8 cellular contexts compared by ENCODE assay signal in the genomic region with DNA sequence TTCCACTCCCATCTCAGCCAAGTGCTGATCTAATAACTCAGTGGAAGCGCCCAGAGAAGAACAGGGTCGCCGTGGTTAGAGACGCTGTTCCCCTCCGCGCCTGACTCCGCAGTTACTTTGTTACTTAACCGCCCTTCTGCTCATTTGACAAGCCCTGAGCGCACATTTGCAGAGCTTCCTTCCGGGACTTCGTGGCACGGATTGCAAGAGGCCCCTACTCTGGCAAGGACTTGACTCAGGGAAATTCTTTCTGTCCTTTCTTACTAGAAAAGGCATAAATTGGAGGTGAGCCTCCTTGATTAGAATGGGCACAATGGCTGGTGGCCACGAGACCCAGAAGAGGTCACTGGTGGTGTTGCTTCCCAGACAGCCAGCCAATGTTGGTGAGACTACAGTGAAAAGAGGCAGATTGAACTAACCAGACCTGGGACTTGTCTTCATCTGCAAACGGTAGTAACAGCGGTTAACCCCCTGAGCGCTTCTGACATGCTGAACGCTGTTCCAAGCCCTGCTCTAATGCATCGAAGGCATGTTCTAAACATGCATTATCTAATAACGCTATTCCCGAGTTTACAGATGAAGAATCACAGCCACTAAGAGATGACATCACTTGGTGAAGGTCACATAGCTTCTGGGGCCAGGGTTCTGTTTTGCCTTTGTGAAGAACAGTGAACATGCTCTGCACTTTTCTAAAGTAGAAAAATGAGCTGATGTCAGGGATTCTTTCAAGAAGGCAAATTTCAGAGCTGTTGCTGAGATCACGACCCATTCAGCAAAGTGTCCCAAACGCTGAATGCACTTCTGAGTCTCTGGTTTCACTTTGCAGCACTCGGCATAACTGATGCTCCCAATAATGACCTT. TPM values are rescaled to one million over a fixed set of nuclear protein-coding genes. Genes with fewer than 3 reads are reported as not detected.
DNase-seq lines count a peak whose midpoint lies in the region; ATAC-seq, FAIRE-seq and TF ChIP-seq lines count a peak whose summit lies in the region.

No MANE protein-coding gene starts in this region.

- no peak overlapping the region for H2BK5ac ChIP-seq in H1 (ENCODE audit: low read depth, low read length)

- H2BK120ac ChIP-seq in H1 (replicated peaks; ENCODE audit: low read depth, low read length) = no peak overlapping the region

- H3K4me3 ChIP-seq in GM23248 = peak overlapping the region; percentile 14
- H3K4me3 ChIP-seq in H1 (ENCODE audit: extremely low read depth in 1 of 4, insufficient read depth in 2 of 4, low read depth in 3 of 4, low read length in 4 of 4) = no peak overlapping the region
- H3K4me3 ChIP-seq in sigmoid colon = peak overlapping the region in 2 of 4 donors; percentile 22 to 27

- H3K9me3 ChIP-seq in GM23248 (ENCODE audit: low read depth) (no peaks in the 10 kb centered on the region), H1 (ENCODE audit: insufficient read depth in 2 of 2, low read depth in 1 of 2, low read length in 1 of 2) (no peaks in the 10 kb centered on the region; a peak in 1 of 4 replicates), sigmoid colon (no peaks in the 10 kb centered on the region)

- no peak overlapping the region for H2AK5ac ChIP-seq in H1 (ENCODE audit: low read depth, low read length)

- H3K9me2 ChIP-seq in GM23248 (ENCODE audit: insufficient read depth) = no peaks in the 10 kb centered on the region

- H4K5ac ChIP-seq in H1 (ENCODE audit: insufficient read length, low read depth, low read length) = no peak overlapping the region

- TF ChIP-seq CTCF in H1 (IDR thresholded peaks at IDR 0.05; ENCODE audit: control extremely low read depth in 1 of 3, insufficient read depth in 1 of 3, low read depth in 1 of 3, low read length in 3 of 3) = no peak
- TF ChIP-seq CTCF in sigmoid colon (IDR thresholded peaks at IDR 0.05) = no peak

- H3K56ac ChIP-seq in H1 (replicated peaks; ENCODE audit: insufficient read length, low read depth, low read length) = no peak overlapping the region

- no peak for ATAC-seq in GM18909 (IDR thresholded peaks at IDR 0.05; ENCODE audit: poor library complexity, unreplicated experiment)

- H3K4ac ChIP-seq in H1 (replicated peaks; ENCODE audit: insufficient read length, low read depth, low read length) = no peak overlapping the region

- H3K36me3 ChIP-seq in GM23248 (ENCODE audit: low read depth) = no peaks in the 10 kb centered on the region
- H3K36me3 ChIP-seq in H1 (ENCODE audit: control insufficient read depth in 2 of 4, insufficient read depth in 4 of 4, low read length in 3 of 4) = no peaks in the 10 kb centered on the region
- no peaks in the 10 kb centered on the region for H3K36me3 ChIP-seq in sigmoid colon

- H4K8ac ChIP-seq in H1 (ENCODE audit: extremely low read depth, insufficient read depth, low read length) = 0 out of 2 replicates have a peak overlapping the region, but pooled peaks have one; percentile 11

- peaks cover under 1% of the 10 kb centered on the region; the same call in 1 of the 2 replicates for H3K23me2 ChIP-seq in H1 (ENCODE audit: low read depth, low read length)

- H2BK20ac ChIP-seq in H1 (ENCODE audit: low read length) = no peak overlapping the region

- FAIRE-seq in H1 (lab: Jason Lieb, UNC) = no peak

- H3K18ac ChIP-seq in H1 (ENCODE audit: extremely low read depth, low read length) = no peak overlapping the region

- H3K27me3 ChIP-seq in GM23248 (replicated peaks; ENCODE audit: insufficient read depth) (no peaks in the 10 kb centered on the region), H1 (replicated peaks in 1 of 4; ENCODE audit: control insufficient read depth in 3 of 4, extremely low read depth in 1 of 4, insufficient read depth in 3 of 4, low read length in 3 of 4) (no peaks in the 10 kb centered on the region), sigmoid colon (no peaks in the 10 kb centered on the region)

- no peak for TF ChIP-seq EP300 in H1 (IDR thresholded peaks at IDR 0.05; ENCODE audit: borderline replicate concordance in 1 of 2, low read depth in 2 of 2, low read length in 2 of 2)
- no peak for TF ChIP-seq EP300 in sigmoid colon (IDR thresholded peaks at IDR 0.05)

- H3K9ac ChIP-seq in GM23248 (no peak overlapping the region; the same call in 1 of the 2 replicates), H1 (replicated peaks in 1 of 4; ENCODE audit: extremely low read depth in 1 of 4, low read depth in 3 of 4, low read length in 3 of 4) (no peak overlapping the region; a peak in 1 of 7 replicates)

- no peak for TF ChIP-seq RAD21 in H1 (IDR thresholded peaks at IDR 0.05 in 1 of 2, conservative IDR thresholded peaks at IDR 0.05 in 1 of 2; ENCODE audit: low read depth in 2 of 2, low read length in 2 of 2)

- no peak overlapping the region for H4K91ac ChIP-seq in H1 (replicated peaks; ENCODE audit: insufficient read length, low read length)

- H3K4me1 ChIP-seq in GM23248 (ENCODE audit: insufficient read depth) (peaks cover 23% of the 10 kb centered on the region), H1 (replicated peaks in 1 of 4; ENCODE audit: control insufficient read depth in 3 of 4, insufficient read depth in 4 of 4, low read length in 3 of 4) (no peaks in the 10 kb centered on the region), sigmoid colon (peaks cover 0 to 16% (median 6%) of the 10 kb centered on the region in 4 donors)

- peaks cover 12% of the 10 kb centered on the region for H3F3A ChIP-seq in GM23248 (ENCODE audit: insufficient read depth)

- no peak overlapping the region for H2BK12ac ChIP-seq in H1 (ENCODE audit: low read depth, low read length)

- in situ Hi-C loops in GM23248 (cut with MboI) = no loop called here

- 45 to 47% methylated on average over 23 of the region's 23 CpGs for WGBS in GM23248 (ENCODE audit: low coverage in 1 of 2, low lambda C conversion rate in 2 of 2, missing lambda C conversion rate in 2 of 2), 2 experiments
- WGBS in H1 (ENCODE audit: extremely low coverage in 1 of 2, insufficient coverage in 1 of 2, insufficient read length in 1 of 2, insufficient replicate concordance in 2 of 2, low coverage in 1 of 2, low lambda C conversion rate in 2 of 2, missing lambda C conversion rate in 1 of 2), 2 experiments = 90% methylated on average over 23 of the region's 23 CpGs; no CpG with 5 or more reads in 1 of the 2 experiments
- 44 to 77% methylated on average over 23 of the region's 23 CpGs for WGBS in sigmoid colon, 2 donors

- intact Hi-C loops in sigmoid colon (cut with DNase I) = no loop called here

- H3K27ac ChIP-seq in GM23248 = no peak overlapping the region
- H3K27ac ChIP-seq in H1 (ENCODE audit: low read depth, low read length) = no peak overlapping the region
- H3K27ac ChIP-seq in sigmoid colon = peak overlapping the region; percentile 52 to 62 (median 58)

- TF ChIP-seq POLR2A in H1 (IDR thresholded peaks at IDR 0.05; ENCODE audit: control extremely low read depth in 1 of 2, low read depth in 2 of 2, low read length in 2 of 2) (no peak), sigmoid colon (IDR thresholded peaks at IDR 0.05) (peak in 1 of 2 donors; percentile 15)

- no peaks in the 10 kb centered on the region for H4K20me1 ChIP-seq in GM23248 (ENCODE audit: insufficient read depth)
- no peaks in the 10 kb centered on the region for H4K20me1 ChIP-seq in H1 (replicated peaks in 1 of 2; ENCODE audit: control insufficient read depth in 1 of 2, insufficient read depth in 2 of 2, low read length in 2 of 2)

- DNase-seq in GM23248 (peak; percentile 42), H1 (ENCODE audit: low read depth in 1 of 2, low spot score in 2 of 2) (no peak), sigmoid colon (peak; percentile 83), NCI-H1092 (lab: John Stamatoyannopoulos, UW) (no peak), cerebellum (ENCODE audit: low spot score) (no peak), NCI-H2029 (lab: John Stamatoyannopoulos, UW) (no peak)
- DNase-seq in activated CD4-positive, alpha-beta T cell treated with anti-CD3 and anti-CD28 coated beads, Interleukin-2, amount 50 U/mL, for 24 hours (ENCODE audit: low read depth in 1 of 2, low spot score in 1 of 2) = peak; percentile 24 to 30

- no peaks in the 10 kb centered on the region for H3K79me1 ChIP-seq in H1 (ENCODE audit: low read depth, low read length)

- CTCF ChIA-PET in H1 (lab: Charles Lee; ENCODE audit: partially characterized antibody) = interaction anchor here (1.5 to 2.3 kb wide), 2 partner anchors 26 to 120 kb away, joined by 3 to 7 read pairs; no protein-coding TSS in a partner anchor

- H3K14ac ChIP-seq in H1 (ENCODE audit: insufficient read length) = no peak overlapping the region

- H3K23ac ChIP-seq in H1 (ENCODE audit: insufficient read length) = no peak overlapping the region

- H2AFZ ChIP-seq in GM23248 (peak overlapping the region; percentile 69), H1 (ENCODE audit: low read length) (0 out of 2 replicates have a peak overlapping the region, but pooled peaks have one; percentile 5)

- no peak overlapping the region for H2BK15ac ChIP-seq in H1 (ENCODE audit: low read length)

- H3K79me2 ChIP-seq in GM23248 (ENCODE audit: insufficient read depth) = no peaks in the 10 kb centered on the region
- no peaks in the 10 kb centered on the region for H3K79me2 ChIP-seq in H1 (ENCODE audit: control insufficient read depth in 1 of 2, insufficient read depth in 2 of 2, low read length in 2 of 2)

- POLR2A ChIA-PET in H1 (lab: Charles Lee; ENCODE audit: partially characterized antibody) = no interaction called here

- peak overlapping the region; percentile 68 for H3K4me2 ChIP-seq in GM23248 (ENCODE audit: unreplicated experiment)
- no peak overlapping the region for H3K4me2 ChIP-seq in H1 (ENCODE audit: insufficient read depth in 1 of 2, low read depth in 2 of 2, low read length in 2 of 2)

TF ChIP-seq in H1, 55 proteins besides CTCF, POLR2A, EP300 and RAD21:
- no peak for TF ChIP-seq EZH2 (IDR thresholded peaks at IDR 0.05; ENCODE audit: low read depth, low read length, severe bottlenecking)
- TF ChIP-seq NRF1 (IDR thresholded peaks at IDR 0.05; ENCODE audit: low read depth, low read length) = no peak
- no peak for TF ChIP-seq KDM5A (IDR thresholded peaks at IDR 0.05; ENCODE audit: low read length)
- TF ChIP-seq TCF12 (IDR thresholded peaks at IDR 0.05; ENCODE audit: low read depth, low read length) = no peak

RNA-seq across cellular contexts. Expression of gene FOS, which starts 55.8 kb away (rescaled TPM):
- total RNA-seq in GM23248 (2014; rRNA removed; shearing (Covaris generic)) = 118 and 124 TPM in 2 replicates
- 107 and 110 TPM in 2 replicates for polyA plus RNA-seq in GM23248 (2016; fragmentation: Nextera tagmentation; extraction: Ambion mirVana)
- total RNA-seq in H1 (2021; fragmentation: NEBNext Ultra II Directional; extraction: Animal tissue kit (Norgen Biotek cat#: 25700)) = 51.5 and 51.8 TPM in 2 replicates
- 50.2 and 74.5 TPM in 2 replicates for polyA plus RNA-seq in H1 (2011; rRNA removed)
- polyA plus RNA-seq in H1 (2011; cell fraction: cytosol; rRNA removed) = 29.8 TPM
- polyA plus RNA-seq in H1 (2011; cell fraction: nucleus; rRNA removed) = 236 TPM
- polyA plus RNA-seq in H1 (2012, experiment 1 of 2) = 36.4 to 90.0 TPM (median 56.1 TPM) in 4 replicates
- polyA plus RNA-seq in H1 (2012, experiment 2 of 2) = 60.5 TPM
- 8.6 TPM for polyA plus RNA-seq in H1 (2013, experiment 1 of 2)
- polyA plus RNA-seq in H1 (2013, experiment 2 of 2) = 8.3 TPM
- 35.8 and 91.1 TPM in 2 replicates for polyA minus RNA-seq in H1 (2011; rRNA and poly(A)+ RNA removed)
- polyA minus RNA-seq in H1 (2011; cell fraction: cytosol; rRNA and poly(A)+ RNA removed) = 38.5 TPM
- polyA minus RNA-seq in H1 (2011; cell fraction: nucleus; rRNA and poly(A)+ RNA removed) = 604 TPM
- total RNA-seq in sigmoid colon = 1,000 to 10,000 TPM in 1 of 4 donors, 100 to 1,000 TPM in 3; 172 to 1,048 (median 650) TPM
- 100 to 1,000 TPM; 108 to 374 (median 306) TPM for polyA plus RNA-seq in sigmoid colon
- total RNA-seq in cerebellum = 36.3 TPM

Comparison
In these comparisons a context has a peak if more than half of its experiments do, and no peak if none do; other contexts are left out.
1. DNase-seq: peak in GM23248 (single experiment), activated CD4-positive, alpha-beta T cell treated with anti-CD3 and anti-CD28 coated beads, Interleukin-2, amount 50 U/mL, for 24 hours (2 of 2) and sigmoid colon (single experiment); none in H1 (0 of 2), NCI-H1092 (single experiment), cerebellum (single experiment) and NCI-H2029 (single experiment).
2. H3K27ac ChIP-seq: peak in sigmoid colon (4 of 4); none in GM23248 (single experiment) and H1 (single experiment).